ENCODE assay signal across 9 cellular contexts in genomic region chr1:149861497-149862054, GRCh38. TPM values are rescaled to one million over a fixed set of nuclear protein-coding genes. Genes with fewer than 3 reads are reported as not detected.
A peak's percentile ranks its signal among the peaks of the same experiment; 100 is the strongest.
DNase-seq lines count a peak whose midpoint lies in the region; ATAC-seq and TF ChIP-seq lines count a peak whose summit lies in the region.
"Not testable (repeated sequence)": the region's sequence is repeated elsewhere in the genome, so short reads cannot be mapped to it uniquely, and the experiment has no call there.
"Had no signal": no experiment of that assay in that cellular context is flagged by ENCODE, and none has a peak within 500 bp of the region (broad histone marks: within the 10 kb centered on the region; RNA-seq: fewer than 3 reads in every experiment).

No MANE protein-coding gene starts in this region.

- WGBS in gastroesophageal sphincter (ENCODE audit: low coverage in 1 of 2), 2 donors, result no CpG with 5 or more reads among the region's 32 CpGs
- WGBS in lung, 2 donors, result no CpG with 5 or more reads among the region's 32 CpGs

- not testable (repeated sequence) for H3K27ac ChIP-seq in gastroesophageal sphincter; lung (ENCODE audit: low read depth in 1 of 2, low read length in 1 of 2)

- ATAC-seq in GM18499 (IDR thresholded peaks at IDR 0.05; ENCODE audit: insufficient read depth, unreplicated experiment), result peak; percentile 5
- peak; percentile 6 for ATAC-seq in GM19397 (IDR thresholded peaks at IDR 0.05; ENCODE audit: unreplicated experiment)
- ATAC-seq in HG02623 (IDR thresholded peaks at IDR 0.05; ENCODE audit: unreplicated experiment), result peak; percentile 14
- peak; percentile 11 for ATAC-seq in HG03175 (IDR thresholded peaks at IDR 0.05; ENCODE audit: unreplicated experiment)
- ATAC-seq in WTC11, result peak; percentile 10
- peak; percentile 58 for ATAC-seq in gastroesophageal sphincter
- ATAC-seq in lung (ENCODE audit: insufficient read depth, low FRiP score), result peak; percentile 32
- ATAC-seq in stimulated activated naive CD8-positive, alpha-beta T cell treated with anti-CD3 and anti-CD28 coated beads, Interleukin-15, amount 100 ng/mL, for 72 hours, result peak; percentile 15

- not testable (repeated sequence) for H3K27me3 Mint-ChIP-seq in WTC11 (ENCODE audit: low read depth); stimulated activated naive CD8-positive, alpha-beta T cell treated with anti-CD3 and anti-CD28 coated beads, Interleukin-15, amount 100 ng/mL, for 72 hours

- H3K27me3 ChIP-seq in gastroesophageal sphincter; lung (ENCODE audit: control insufficient read depth, insufficient read depth): not testable (repeated sequence)

- not testable (repeated sequence) for H3K9me3 Mint-ChIP-seq in WTC11; stimulated activated naive CD8-positive, alpha-beta T cell treated with anti-CD3 and anti-CD28 coated beads, Interleukin-15, amount 100 ng/mL, for 72 hours

- H3K27ac Mint-ChIP-seq in WTC11; stimulated activated naive CD8-positive, alpha-beta T cell treated with anti-CD3 and anti-CD28 coated beads, Interleukin-15, amount 100 ng/mL, for 72 hours: not testable (repeated sequence)

- CTCF ChIA-PET in WTC11 (lab: Charles Lee), result not testable (repeated sequence)

- H3K4me1 Mint-ChIP-seq in WTC11; stimulated activated naive CD8-positive, alpha-beta T cell treated with anti-CD3 and anti-CD28 coated beads, Interleukin-15, amount 100 ng/mL, for 72 hours: not testable (repeated sequence)

- TF ChIP-seq POLR2A in gastroesophageal sphincter (IDR thresholded peaks at IDR 0.05), result not testable (repeated sequence)

- H3K36me3 Mint-ChIP-seq in WTC11, result not testable (repeated sequence)

- not testable (repeated sequence) for H3K9me3 ChIP-seq in gastroesophageal sphincter; lung (ENCODE audit: control insufficient read depth in 2 of 2, insufficient read depth in 1 of 2, low read length in 1 of 2)

- TF ChIP-seq EP300 in gastroesophageal sphincter (IDR thresholded peaks at IDR 0.05), result not testable (repeated sequence)

- H3K36me3 ChIP-seq in gastroesophageal sphincter; lung (ENCODE audit: control insufficient read depth in 2 of 2, insufficient read depth in 2 of 2, low read length in 2 of 2): not testable (repeated sequence)

- H3K4me1 ChIP-seq in gastroesophageal sphincter; lung (ENCODE audit: control insufficient read depth in 2 of 2, insufficient read depth in 2 of 2, low read length in 2 of 2): not testable (repeated sequence)

- H3K4me3 ChIP-seq in gastroesophageal sphincter, lung: not testable (repeated sequence)

- not testable (repeated sequence) for H3K4me3 Mint-ChIP-seq in WTC11; stimulated activated naive CD8-positive, alpha-beta T cell treated with anti-CD3 and anti-CD28 coated beads, Interleukin-15, amount 100 ng/mL, for 72 hours

- TF ChIP-seq CTCF in WTC11 (IDR thresholded peaks at IDR 0.05); gastroesophageal sphincter (IDR thresholded peaks at IDR 0.05); lung (IDR thresholded peaks at IDR 0.05; ENCODE audit: control extremely low read depth, extremely low read depth): not testable (repeated sequence)

- DNase-seq in WTC11 (ENCODE audit: low spot score); lung (ENCODE audit: low spot score); stimulated activated naive CD8-positive, alpha-beta T cell treated with anti-CD3 and anti-CD28 coated beads, Interleukin-15, amount 100 ng/mL, for 72 hours: not testable (repeated sequence)

- POLR2A ChIA-PET in WTC11 (lab: Charles Lee), result not testable (repeated sequence)

RNA-seq across cellular contexts. Expression of gene BOLA1, which starts 37.8 kb away (rescaled TPM):
- total RNA-seq in WTC11 (2021) (15.3 to 19.5 TPM (median 15.4 TPM) in 3 replicates), gastroesophageal sphincter (10 to 100 TPM; 23.9 to 46.2 (median 30.5) TPM), lung (10 to 100 TPM; 12.5 to 14.2 TPM)
- 10 to 100 TPM; 16.8 to 28.5 TPM for polyA plus RNA-seq in lung

RNA-seq across cellular contexts. Expression of gene SV2A, which starts 56.1 kb away (rescaled TPM):
- total RNA-seq in WTC11 (2021) (36.5 to 47.1 TPM (median 38.3 TPM) in 3 replicates), gastroesophageal sphincter (1 to 10 TPM; 6.2 to 9.2 (median 7.1) TPM), lung (1 to 10 TPM; 2.3 to 2.4 TPM)
- polyA plus RNA-seq in lung, result under 1 TPM; 0.94 to 0.98 TPM
- total RNA-seq: MCF 10A had no signal

Comparison
In these comparisons a context has a peak if more than half of its experiments do, and no peak if none do; other contexts are left out.
1. ATAC-seq: peak in every context shown above with its lines; median percentile 58 in gastroesophageal sphincter; 32 in lung; 15 in stimulated activated naive CD8-positive, alpha-beta T cell treated with anti-CD3 and anti-CD28 coated beads, Interleukin-15, amount 100 ng/mL, for 72 hours; 14 in HG02623; 11 in HG03175; 10 in WTC11; 6 in GM19397; 5 in GM18499.